ENCODE assay signal across 1 cellular context in the genomic region with DNA sequence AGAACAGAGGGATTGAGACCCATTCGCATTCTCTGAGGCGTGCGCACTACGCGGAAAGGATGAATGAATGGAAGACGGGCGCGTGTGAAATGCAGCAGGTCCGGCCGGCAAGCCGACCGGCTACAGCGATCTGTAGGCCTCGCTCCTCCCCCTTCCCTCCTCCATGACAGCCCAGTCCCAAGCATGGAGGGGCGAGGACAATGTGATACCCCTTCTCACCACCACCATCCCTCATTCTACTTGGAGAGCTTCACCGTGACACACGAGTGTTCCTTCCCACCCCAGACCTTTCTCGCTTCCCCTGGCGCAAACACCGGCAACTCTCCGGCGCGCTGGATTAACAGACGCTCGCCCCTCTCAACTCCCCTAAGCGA.
TF ChIP-seq lines count a peak whose summit lies in the region.

No MANE protein-coding gene starts in this region.

TF ChIP-seq in HepG2, 621 proteins besides CTCF, POLR2A, EP300 and RAD21 (continued from another document and continues in another):
- 0 out of 2 replicates have a peak, but pooled peaks have one; percentile 14 for TF ChIP-seq ZNF431 (CRISPR knock-in tag; IDR thresholded peaks at IDR 0.05; ENCODE audit: borderline replicate concordance, low read depth)
- TF ChIP-seq NCOA2 (CRISPR knock-in tag; IDR thresholded peaks at IDR 0.05), result no peak
- TF ChIP-seq, protein P1, sequence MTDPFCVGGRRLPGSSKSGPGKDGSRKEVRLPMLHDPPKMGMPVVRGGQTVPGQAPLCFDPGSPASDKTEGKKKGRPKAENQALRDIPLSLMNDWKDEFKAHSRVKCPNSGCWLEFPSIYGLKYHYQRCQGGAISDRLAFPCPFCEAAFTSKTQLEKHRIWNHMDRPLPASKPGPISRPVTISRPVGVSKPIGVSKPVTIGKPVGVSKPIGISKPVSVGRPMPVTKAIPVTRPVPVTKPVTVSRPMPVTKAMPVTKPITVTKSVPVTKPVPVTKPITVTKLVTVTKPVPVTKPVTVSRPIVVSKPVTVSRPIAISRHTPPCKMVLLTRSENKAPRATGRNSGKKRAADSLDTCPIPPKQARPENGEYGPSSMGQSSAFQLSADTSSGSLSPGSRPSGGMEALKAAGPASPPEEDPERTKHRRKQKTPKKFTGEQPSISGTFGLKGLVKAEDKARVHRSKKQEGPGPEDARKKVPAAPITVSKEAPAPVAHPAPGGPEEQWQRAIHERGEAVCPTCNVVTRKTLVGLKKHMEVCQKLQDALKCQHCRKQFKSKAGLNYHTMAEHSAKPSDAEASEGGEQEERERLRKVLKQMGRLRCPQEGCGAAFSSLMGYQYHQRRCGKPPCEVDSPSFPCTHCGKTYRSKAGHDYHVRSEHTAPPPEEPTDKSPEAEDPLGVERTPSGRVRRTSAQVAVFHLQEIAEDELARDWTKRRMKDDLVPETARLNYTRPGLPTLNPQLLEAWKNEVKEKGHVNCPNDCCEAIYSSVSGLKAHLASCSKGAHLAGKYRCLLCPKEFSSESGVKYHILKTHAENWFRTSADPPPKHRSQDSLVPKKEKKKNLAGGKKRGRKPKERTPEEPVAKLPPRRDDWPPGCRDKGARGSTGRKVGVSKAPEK (CRISPR knock-in tag; IDR thresholded peaks at IDR 0.05; ENCODE audit: borderline replicate concordance), result no peak
- TF ChIP-seq YY1 (IDR thresholded peaks at IDR 0.05; ENCODE audit: insufficient read depth, insufficient replicate concordance, low read depth, low read length), result peak; percentile 78
- TF ChIP-seq BHLHE40 (IDR thresholded peaks at IDR 0.05; ENCODE audit: low read length), result 0 out of 2 replicates have a peak, but pooled peaks have one; percentile 5
- TF ChIP-seq ZC3H13 (CRISPR knock-in tag; IDR thresholded peaks at IDR 0.05), result no peak
- TF ChIP-seq, protein P2, sequence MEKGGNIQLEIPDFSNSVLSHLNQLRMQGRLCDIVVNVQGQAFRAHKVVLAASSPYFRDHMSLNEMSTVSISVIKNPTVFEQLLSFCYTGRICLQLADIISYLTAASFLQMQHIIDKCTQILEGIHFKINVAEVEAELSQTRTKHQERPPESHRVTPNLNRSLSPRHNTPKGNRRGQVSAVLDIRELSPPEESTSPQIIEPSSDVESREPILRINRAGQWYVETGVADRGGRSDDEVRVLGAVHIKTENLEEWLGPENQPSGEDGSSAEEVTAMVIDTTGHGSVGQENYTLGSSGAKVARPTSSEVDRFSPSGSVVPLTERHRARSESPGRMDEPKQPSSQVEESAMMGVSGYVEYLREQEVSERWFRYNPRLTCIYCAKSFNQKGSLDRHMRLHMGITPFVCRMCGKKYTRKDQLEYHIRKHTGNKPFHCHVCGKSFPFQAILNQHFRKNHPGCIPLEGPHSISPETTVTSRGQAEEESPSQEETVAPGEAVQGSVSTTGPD (CRISPR knock-in tag; IDR thresholded peaks at IDR 0.05), result no peak
- TF ChIP-seq, protein P3, sequence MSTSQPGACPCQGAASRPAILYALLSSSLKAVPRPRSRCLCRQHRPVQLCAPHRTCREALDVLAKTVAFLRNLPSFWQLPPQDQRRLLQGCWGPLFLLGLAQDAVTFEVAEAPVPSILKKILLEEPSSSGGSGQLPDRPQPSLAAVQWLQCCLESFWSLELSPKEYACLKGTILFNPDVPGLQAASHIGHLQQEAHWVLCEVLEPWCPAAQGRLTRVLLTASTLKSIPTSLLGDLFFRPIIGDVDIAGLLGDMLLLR (CRISPR knock-in tag; IDR thresholded peaks at IDR 0.05), result no peak
- no peak for TF ChIP-seq SMARCC2 (IDR thresholded peaks at IDR 0.05)
- no peak for TF ChIP-seq HOXA7 (CRISPR knock-in tag; IDR thresholded peaks at IDR 0.05)
- TF ChIP-seq, protein P4, sequence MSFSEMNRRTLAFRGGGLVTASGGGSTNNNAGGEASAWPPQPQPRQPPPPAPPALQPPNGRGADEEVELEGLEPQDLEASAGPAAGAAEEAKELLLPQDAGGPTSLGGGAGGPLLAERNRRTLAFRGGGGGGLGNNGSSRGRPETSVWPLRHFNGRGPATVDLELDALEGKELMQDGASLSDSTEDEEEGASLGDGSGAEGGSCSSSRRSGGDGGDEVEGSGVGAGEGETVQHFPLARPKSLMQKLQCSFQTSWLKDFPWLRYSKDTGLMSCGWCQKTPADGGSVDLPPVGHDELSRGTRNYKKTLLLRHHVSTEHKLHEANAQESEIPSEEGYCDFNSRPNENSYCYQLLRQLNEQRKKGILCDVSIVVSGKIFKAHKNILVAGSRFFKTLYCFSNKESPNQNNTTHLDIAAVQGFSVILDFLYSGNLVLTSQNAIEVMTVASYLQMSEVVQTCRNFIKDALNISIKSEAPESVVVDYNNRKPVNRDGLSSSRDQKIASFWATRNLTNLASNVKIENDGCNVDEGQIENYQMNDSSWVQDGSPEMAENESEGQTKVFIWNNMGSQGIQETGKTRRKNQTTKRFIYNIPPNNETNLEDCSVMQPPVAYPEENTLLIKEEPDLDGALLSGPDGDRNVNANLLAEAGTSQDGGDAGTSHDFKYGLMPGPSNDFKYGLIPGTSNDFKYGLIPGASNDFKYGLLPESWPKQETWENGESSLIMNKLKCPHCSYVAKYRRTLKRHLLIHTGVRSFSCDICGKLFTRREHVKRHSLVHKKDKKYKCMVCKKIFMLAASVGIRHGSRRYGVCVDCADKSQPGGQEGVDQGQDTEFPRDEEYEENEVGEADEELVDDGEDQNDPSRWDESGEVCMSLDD (CRISPR knock-in tag; IDR thresholded peaks at IDR 0.05; ENCODE audit: borderline replicate concordance), result no peak
- TF ChIP-seq SOX13 (IDR thresholded peaks at IDR 0.05), result no peak
- TF ChIP-seq SOX13 (CRISPR knock-in tag; conservative IDR thresholded peaks at IDR 0.05 in 1 of 2, IDR thresholded peaks at IDR 0.05 in 1 of 2), result no peak
- TF ChIP-seq ZFP36 (IDR thresholded peaks at IDR 0.05; ENCODE audit: borderline replicate concordance, low read depth, low read length, partially characterized antibody), result no peak
- no peak for TF ChIP-seq ZFP82 (CRISPR knock-in tag; IDR thresholded peaks at IDR 0.05; ENCODE audit: borderline replicate concordance)
- TF ChIP-seq ZNF563 (CRISPR knock-in tag; IDR thresholded peaks at IDR 0.05), result no peak
- TF ChIP-seq SCMH1 (CRISPR knock-in tag; IDR thresholded peaks at IDR 0.05; ENCODE audit: borderline replicate concordance), result no peak
- TF ChIP-seq ZNF891 (CRISPR knock-in tag; IDR thresholded peaks at IDR 0.05), result no peak
- TF ChIP-seq XRCC5 (optimal IDR thresholded peaks at IDR 0.05; ENCODE audit: low read length), result peak; percentile 43
- TF ChIP-seq, protein P5, sequence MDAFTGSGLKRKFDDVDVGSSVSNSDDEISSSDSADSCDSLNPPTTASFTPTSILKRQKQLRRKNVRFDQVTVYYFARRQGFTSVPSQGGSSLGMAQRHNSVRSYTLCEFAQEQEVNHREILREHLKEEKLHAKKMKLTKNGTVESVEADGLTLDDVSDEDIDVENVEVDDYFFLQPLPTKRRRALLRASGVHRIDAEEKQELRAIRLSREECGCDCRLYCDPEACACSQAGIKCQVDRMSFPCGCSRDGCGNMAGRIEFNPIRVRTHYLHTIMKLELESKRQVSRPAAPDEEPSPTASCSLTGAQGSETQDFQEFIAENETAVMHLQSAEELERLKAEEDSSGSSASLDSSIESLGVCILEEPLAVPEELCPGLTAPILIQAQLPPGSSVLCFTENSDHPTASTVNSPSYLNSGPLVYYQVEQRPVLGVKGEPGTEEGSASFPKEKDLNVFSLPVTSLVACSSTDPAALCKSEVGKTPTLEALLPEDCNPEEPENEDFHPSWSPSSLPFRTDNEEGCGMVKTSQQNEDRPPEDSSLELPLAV (CRISPR knock-in tag; conservative IDR thresholded peaks at IDR 0.05; ENCODE audit: low read depth), result no peak
- TF ChIP-seq MEIS1 (CRISPR knock-in tag; IDR thresholded peaks at IDR 0.05; ENCODE audit: borderline replicate concordance), result no peak
- TF ChIP-seq ZNF343 (CRISPR knock-in tag; IDR thresholded peaks at IDR 0.05), result no peak
- no peak for TF ChIP-seq ZSCAN31 (CRISPR knock-in tag; IDR thresholded peaks at IDR 0.05; ENCODE audit: low read depth)
- TF ChIP-seq, protein P6, sequence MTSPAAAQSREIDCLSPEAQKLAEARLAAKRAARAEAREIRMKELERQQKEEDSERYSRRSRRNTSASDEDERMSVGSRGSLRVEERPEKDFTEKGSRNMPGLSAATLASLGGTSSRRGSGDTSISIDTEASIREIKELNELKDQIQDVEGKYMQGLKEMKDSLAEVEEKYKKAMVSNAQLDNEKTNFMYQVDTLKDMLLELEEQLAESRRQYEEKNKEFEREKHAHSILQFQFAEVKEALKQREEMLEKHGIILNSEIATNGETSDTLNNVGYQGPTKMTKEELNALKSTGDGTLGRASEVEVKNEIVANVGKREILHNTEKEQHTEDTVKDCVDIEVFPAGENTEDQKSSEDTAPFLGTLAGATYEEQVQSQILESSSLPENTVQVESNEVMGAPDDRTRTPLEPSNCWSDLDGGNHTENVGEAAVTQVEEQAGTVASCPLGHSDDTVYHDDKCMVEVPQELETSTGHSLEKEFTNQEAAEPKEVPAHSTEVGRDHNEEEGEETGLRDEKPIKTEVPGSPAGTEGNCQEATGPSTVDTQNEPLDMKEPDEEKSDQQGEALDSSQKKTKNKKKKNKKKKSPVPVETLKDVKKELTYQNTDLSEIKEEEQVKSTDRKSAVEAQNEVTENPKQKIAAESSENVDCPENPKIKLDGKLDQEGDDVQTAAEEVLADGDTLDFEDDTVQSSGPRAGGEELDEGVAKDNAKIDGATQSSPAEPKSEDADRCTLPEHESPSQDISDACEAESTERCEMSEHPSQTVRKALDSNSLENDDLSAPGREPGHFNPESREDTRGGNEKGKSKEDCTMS (CRISPR knock-in tag; conservative IDR thresholded peaks at IDR 0.05), result no peak
- TF ChIP-seq POGZ (CRISPR knock-in tag; IDR thresholded peaks at IDR 0.05), result 0 out of 2 replicates have a peak, but pooled peaks have one; percentile 19
- TF ChIP-seq, protein P7, sequence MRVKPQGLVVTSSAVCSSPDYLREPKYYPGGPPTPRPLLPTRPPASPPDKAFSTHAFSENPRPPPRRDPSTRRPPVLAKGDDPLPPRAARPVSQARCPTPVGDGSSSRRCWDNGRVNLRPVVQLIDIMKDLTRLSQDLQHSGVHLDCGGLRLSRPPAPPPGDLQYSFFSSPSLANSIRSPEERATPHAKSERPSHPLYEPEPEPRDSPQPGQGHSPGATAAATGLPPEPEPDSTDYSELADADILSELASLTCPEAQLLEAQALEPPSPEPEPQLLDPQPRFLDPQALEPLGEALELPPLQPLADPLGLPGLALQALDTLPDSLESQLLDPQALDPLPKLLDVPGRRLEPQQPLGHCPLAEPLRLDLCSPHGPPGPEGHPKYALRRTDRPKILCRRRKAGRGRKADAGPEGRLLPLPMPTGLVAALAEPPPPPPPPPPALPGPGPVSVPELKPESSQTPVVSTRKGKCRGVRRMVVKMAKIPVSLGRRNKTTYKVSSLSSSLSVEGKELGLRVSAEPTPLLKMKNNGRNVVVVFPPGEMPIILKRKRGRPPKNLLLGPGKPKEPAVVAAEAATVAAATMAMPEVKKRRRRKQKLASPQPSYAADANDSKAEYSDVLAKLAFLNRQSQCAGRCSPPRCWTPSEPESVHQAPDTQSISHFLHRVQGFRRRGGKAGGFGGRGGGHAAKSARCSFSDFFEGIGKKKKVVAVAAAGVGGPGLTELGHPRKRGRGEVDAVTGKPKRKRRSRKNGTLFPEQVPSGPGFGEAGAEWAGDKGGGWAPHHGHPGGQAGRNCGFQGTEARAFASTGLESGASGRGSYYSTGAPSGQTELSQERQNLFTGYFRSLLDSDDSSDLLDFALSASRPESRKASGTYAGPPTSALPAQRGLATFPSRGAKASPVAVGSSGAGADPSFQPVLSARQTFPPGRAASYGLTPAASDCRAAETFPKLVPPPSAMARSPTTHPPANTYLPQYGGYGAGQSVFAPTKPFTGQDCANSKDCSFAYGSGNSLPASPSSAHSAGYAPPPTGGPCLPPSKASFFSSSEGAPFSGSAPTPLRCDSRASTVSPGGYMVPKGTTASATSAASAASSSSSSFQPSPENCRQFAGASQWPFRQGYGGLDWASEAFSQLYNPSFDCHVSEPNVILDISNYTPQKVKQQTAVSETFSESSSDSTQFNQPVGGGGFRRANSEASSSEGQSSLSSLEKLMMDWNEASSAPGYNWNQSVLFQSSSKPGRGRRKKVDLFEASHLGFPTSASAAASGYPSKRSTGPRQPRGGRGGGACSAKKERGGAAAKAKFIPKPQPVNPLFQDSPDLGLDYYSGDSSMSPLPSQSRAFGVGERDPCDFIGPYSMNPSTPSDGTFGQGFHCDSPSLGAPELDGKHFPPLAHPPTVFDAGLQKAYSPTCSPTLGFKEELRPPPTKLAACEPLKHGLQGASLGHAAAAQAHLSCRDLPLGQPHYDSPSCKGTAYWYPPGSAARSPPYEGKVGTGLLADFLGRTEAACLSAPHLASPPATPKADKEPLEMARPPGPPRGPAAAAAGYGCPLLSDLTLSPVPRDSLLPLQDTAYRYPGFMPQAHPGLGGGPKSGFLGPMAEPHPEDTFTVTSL (CRISPR knock-in tag; IDR thresholded peaks at IDR 0.05; ENCODE audit: borderline replicate concordance), result no peak
- TF ChIP-seq, protein P8, sequence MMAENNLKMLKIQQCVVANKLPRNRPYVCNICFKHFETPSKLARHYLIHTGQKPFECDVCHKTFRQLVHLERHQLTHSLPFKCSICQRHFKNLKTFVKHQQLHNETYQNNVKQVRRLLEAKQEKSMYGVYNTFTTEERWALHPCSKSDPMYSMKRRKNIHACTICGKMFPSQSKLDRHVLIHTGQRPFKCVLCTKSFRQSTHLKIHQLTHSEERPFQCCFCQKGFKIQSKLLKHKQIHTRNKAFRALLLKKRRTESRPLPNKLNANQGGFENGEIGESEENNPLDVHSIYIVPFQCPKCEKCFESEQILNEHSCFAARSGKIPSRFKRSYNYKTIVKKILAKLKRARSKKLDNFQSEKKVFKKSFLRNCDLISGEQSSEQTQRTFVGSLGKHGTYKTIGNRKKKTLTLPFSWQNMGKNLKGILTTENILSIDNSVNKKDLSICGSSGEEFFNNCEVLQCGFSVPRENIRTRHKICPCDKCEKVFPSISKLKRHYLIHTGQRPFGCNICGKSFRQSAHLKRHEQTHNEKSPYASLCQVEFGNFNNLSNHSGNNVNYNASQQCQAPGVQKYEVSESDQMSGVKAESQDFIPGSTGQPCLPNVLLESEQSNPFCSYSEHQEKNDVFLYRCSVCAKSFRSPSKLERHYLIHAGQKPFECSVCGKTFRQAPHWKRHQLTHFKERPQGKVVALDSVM (CRISPR knock-in tag; IDR thresholded peaks at IDR 0.05), result no peak
- TF ChIP-seq TEAD3 (CRISPR knock-in tag; optimal IDR thresholded peaks at IDR 0.05; ENCODE audit: borderline replicate concordance), result no peak
- no peak for TF ChIP-seq MTA3 (CRISPR knock-in tag; IDR thresholded peaks at IDR 0.05)
- TF ChIP-seq, protein P9, sequence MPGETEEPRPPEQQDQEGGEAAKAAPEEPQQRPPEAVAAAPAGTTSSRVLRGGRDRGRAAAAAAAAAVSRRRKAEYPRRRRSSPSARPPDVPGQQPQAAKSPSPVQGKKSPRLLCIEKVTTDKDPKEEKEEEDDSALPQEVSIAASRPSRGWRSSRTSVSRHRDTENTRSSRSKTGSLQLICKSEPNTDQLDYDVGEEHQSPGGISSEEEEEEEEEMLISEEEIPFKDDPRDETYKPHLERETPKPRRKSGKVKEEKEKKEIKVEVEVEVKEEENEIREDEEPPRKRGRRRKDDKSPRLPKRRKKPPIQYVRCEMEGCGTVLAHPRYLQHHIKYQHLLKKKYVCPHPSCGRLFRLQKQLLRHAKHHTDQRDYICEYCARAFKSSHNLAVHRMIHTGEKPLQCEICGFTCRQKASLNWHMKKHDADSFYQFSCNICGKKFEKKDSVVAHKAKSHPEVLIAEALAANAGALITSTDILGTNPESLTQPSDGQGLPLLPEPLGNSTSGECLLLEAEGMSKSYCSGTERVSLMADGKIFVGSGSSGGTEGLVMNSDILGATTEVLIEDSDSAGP (CRISPR knock-in tag; IDR thresholded peaks at IDR 0.05; ENCODE audit: borderline replicate concordance), result no peak
